Comparison of ENCODE assay signal across 24 cellular contexts in the genomic region with DNA sequence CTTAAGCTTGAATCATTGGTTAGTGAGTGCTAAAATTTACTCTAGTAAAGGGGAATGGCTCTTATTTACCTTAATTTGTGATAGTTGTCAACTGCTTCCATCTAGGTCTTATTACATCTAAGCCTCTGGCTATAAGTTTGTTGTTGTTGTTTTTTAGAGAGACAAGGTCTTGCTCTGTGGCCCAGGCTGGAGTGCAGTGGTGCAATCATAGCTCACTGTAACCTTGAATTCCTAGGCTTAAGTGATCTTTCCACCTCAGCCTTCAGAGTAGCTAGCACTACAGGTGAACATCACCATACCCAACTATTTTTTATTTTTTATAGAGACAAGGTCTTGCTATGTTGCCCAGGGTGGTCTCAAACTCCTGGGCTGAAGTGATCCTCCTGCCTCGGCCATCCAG.
"Had no signal": no experiment of that assay in that cellular context is flagged by ENCODE, and none has a peak within 500 bp of the region (broad histone marks: within the 10 kb centered on the region; RNA-seq: fewer than 3 reads in every experiment).

No MANE protein-coding gene starts in this region.

- H3K9me3 ChIP-seq: heart left ventricle had no signal

- H3K27ac ChIP-seq: coronary artery had no signal

- H3K27me3 ChIP-seq: dorsolateral prefrontal cortex, heart left ventricle had no signal

- H3K4me3 ChIP-seq: coronary artery, dorsolateral prefrontal cortex, heart left ventricle had no signal

- DNase-seq: activated CD4-positive, alpha-beta memory T cell treated with anti-CD3 and anti-CD28 coated beads for 36 hours; activated CD4-positive, alpha-beta T cell treated with anti-CD3 and anti-CD28 coated beads for 36 hours; activated CD4-positive, alpha-beta T cell treated with anti-CD3 and anti-CD28 coated beads, Interleukin-2, amount 10 ng/mL, durations not matched to agents 24 days and 14 days; activated CD4-positive, CD25-positive, alpha-beta regulatory T cell; activated CD4-positive, CD25-positive, alpha-beta regulatory T cell treated with anti-CD3 and anti-CD28 coated beads, Interleukin-2, amount 50 U/mL, for 72 hours; activated CD8-positive, alpha-beta memory T cell treated with anti-CD3 and anti-CD28 coated beads for 24 hours; activated effector memory CD4-positive, alpha-beta T cell treated with Interleukin-2 at 50 U/mL for 16 hours; activated gamma-delta T cell treated with Interleukin-2 at 50 U/mL for 16 hours; activated naive CD4-positive, alpha-beta T cell treated with anti-CD3 and anti-CD28 coated beads, Interleukin-2, amount 50 U/mL, for 16 hours; activated naive CD4-positive, alpha-beta T cell treated with Interleukin-2 at 50 U/mL for 16 hours; activated T-cell treated with anti-CD3 and anti-CD28 coated beads, Interleukin-2, amount 50 U/mL, for 4 hours; amniotic stem cell; anterior cingulate cortex; central memory CD4-positive, alpha-beta T cell; cerebellar nuclear complex; dorsolateral prefrontal cortex; effector memory CD4-positive, alpha-beta T cell; endodermal cell; glutamatergic neuron; heart left ventricle; T-helper 2 cell had no signal

- ATAC-seq: activated CD4-positive, alpha-beta T cell treated with anti-CD3 and anti-CD28 coated beads for 36 hours; activated T-cell treated with anti-CD3 and anti-CD28 coated beads, Interleukin-2, amount 50 U/mL, for 4 hours; activated T-helper 17 cell treated with anti-CD3 and anti-CD28 coated beads, Interleukin-2, amount 50 U/mL, for 72 hours; esophagus mucosa; heart left ventricle had no signal
